ENCODE assay signal across 16 cellular contexts in the genomic region with DNA sequence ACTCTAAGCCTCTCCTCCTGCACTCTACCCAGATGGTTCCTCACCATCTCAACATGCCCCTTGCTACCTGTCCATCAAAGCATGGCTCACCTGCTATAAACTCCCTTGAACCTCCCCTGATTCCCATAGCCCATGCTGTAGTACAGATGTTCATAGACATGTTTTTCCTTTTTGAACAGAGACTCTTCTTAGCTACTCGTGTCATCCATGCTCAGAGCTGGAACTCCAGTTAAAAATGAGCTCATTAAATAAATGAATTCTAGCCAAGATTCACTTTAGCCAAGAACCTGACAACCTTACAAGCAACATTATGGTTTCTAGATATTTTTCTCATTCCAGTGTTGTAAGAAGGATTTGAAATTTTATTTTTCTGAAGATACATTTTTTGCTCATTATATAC.
"Had no signal": no experiment of that assay in that cellular context is flagged by ENCODE, and none has a peak within 500 bp of the region (broad histone marks: within the 10 kb centered on the region; RNA-seq: fewer than 3 reads in every experiment).

No MANE protein-coding gene starts in this region.

- H3K9me3 ChIP-seq: esophagus squamous epithelium, heart right ventricle, upper lobe of left lung had no signal

- H3K27me3 ChIP-seq: esophagus squamous epithelium, heart right ventricle, upper lobe of left lung had no signal

- DNase-seq: activated CD4-positive, alpha-beta T cell treated with anti-CD3 and anti-CD28 coated beads, Interleukin-2, amount 10 ng/mL, durations not matched to agents 7 days and 5 days; activated CD4-positive, CD25-positive, alpha-beta regulatory T cell treated with anti-CD3 and anti-CD28 coated beads, Interleukin-2, amount 50 U/mL, for 72 hours; activated CD8-positive, alpha-beta T cell treated with anti-CD3 and anti-CD28 coated beads, Interleukin-2, amount 10 ng/mL, durations not matched to agents 7 days and 5 days; activated gamma-delta T cell treated with Interleukin-2 at 50 U/mL for 16 hours; esophagus squamous epithelium; heart right ventricle; occipital lobe; retina; stimulated activated CD4-positive, alpha-beta T cell treated with anti-CD3 and anti-CD28 coated beads, Interleukin-4, amount 100 ng/mL, for 24 hours; stimulated activated naive CD4-positive, alpha-beta T cell treated with Interleukin-2 at 50 U/mL for 16 hours; T-cell; upper lobe of left lung; WERI-Rb-1 had no signal

- H3K27ac ChIP-seq: coronary artery, esophagus squamous epithelium, upper lobe of left lung, WERI-Rb-1 had no signal

- H3K4me3 ChIP-seq: coronary artery, esophagus squamous epithelium, heart right ventricle, upper lobe of left lung had no signal

- ATAC-seq: activated CD8-positive, alpha-beta T cell treated with anti-CD3 and anti-CD28 coated beads, Interleukin-2, amount 10 ng/mL, durations not matched to agents 7 days and 5 days; left lobe of liver; natural killer cell treated with Interleukin-12 subunit alpha and Interleukin-12 subunit beta and Interleukin-15 and Interleukin-18, amount 100 ng/mL, for 72 hours; T-cell had no signal

- H3K36me3 ChIP-seq: esophagus squamous epithelium, heart right ventricle, upper lobe of left lung, WERI-Rb-1 had no signal

- H3K4me1 ChIP-seq: upper lobe of left lung had no signal
